Comparison of ENCODE assay signal across 24 cellular contexts in genomic region chr5:172399826-172400225, GRCh38. TPM values are rescaled to one million over a fixed set of nuclear protein-coding genes. Genes with fewer than 3 reads are reported as not detected.
"Had no signal": no experiment of that assay in that cellular context is flagged by ENCODE, and none has a peak within 500 bp of the region (broad histone marks: within the 10 kb centered on the region; RNA-seq: fewer than 3 reads in every experiment).

No MANE protein-coding gene starts in this region.

- H3K4me3 Mint-ChIP-seq: activated CD4-positive, alpha-beta T cell treated with anti-CD3 and anti-CD28 coated beads, Interleukin-2, amount 10 ng/mL, durations not matched to agents 7 days and 5 days; activated CD8-positive, alpha-beta T cell treated with anti-CD3 and anti-CD28 coated beads for 36 hours; effector memory CD8-positive, alpha-beta T cell; immature natural killer cell; mesothelial cell of epicardium; naive B cell; stimulated activated effector memory CD8-positive, alpha-beta T cell treated with anti-CD3 and anti-CD28 coated beads, Interleukin-12 subunit alpha, Interleukin-12 subunit beta, amount 100 ng/mL, for 72 hours; stimulated activated naive CD8-positive, alpha-beta T cell treated with anti-CD3 and anti-CD28 coated beads, Interleukin-15, Interleukin-2, amounts not matched to agents 100 ng/mL and 50 ng/mL, for 24 hours had no signal

- H3K4me1 Mint-ChIP-seq: immature natural killer cell, naive B cell had no signal

- ATAC-seq: activated CD8-positive, alpha-beta T cell treated with anti-CD3 and anti-CD28 coated beads for 36 hours; activated naive CD4-positive, alpha-beta T cell treated with anti-CD3 and anti-CD28 coated beads, Interleukin-2, amount 50 U/mL, for 72 hours; effector memory CD8-positive, alpha-beta T cell; left colon; sciatic nerve; stimulated activated effector memory CD8-positive, alpha-beta T cell treated with anti-CD3 and anti-CD28 coated beads, Interleukin-12 subunit alpha, Interleukin-12 subunit beta, amount 100 ng/mL, for 72 hours had no signal

- H3K9me3 ChIP-seq: ascending aorta, tibial artery had no signal

- H3K27me3 ChIP-seq: ascending aorta, brain microvascular endothelial cell, tibial artery had no signal

- H3K36me3 Mint-ChIP-seq: immature natural killer cell; naive B cell; stimulated activated effector memory CD8-positive, alpha-beta T cell treated with anti-CD3 and anti-CD28 coated beads, Interleukin-12 subunit alpha, Interleukin-12 subunit beta, amount 100 ng/mL, for 72 hours had no signal

- H3K4me3 ChIP-seq: ascending aorta, tibial artery had no signal

- H3K27ac Mint-ChIP-seq: activated CD4-positive, alpha-beta T cell treated with anti-CD3 and anti-CD28 coated beads, Interleukin-2, amount 10 ng/mL, durations not matched to agents 7 days and 5 days; activated CD8-positive, alpha-beta T cell treated with anti-CD3 and anti-CD28 coated beads for 36 hours; activated naive CD4-positive, alpha-beta T cell treated with anti-CD3 and anti-CD28 coated beads, Interleukin-2, amount 50 U/mL, for 72 hours; effector memory CD8-positive, alpha-beta T cell; immature natural killer cell; mesothelial cell of epicardium; naive B cell; stimulated activated effector memory CD8-positive, alpha-beta T cell treated with anti-CD3 and anti-CD28 coated beads, Interleukin-12 subunit alpha, Interleukin-12 subunit beta, amount 100 ng/mL, for 72 hours; stimulated activated naive CD8-positive, alpha-beta T cell treated with anti-CD3 and anti-CD28 coated beads, Interleukin-15, Interleukin-2, amounts not matched to agents 100 ng/mL and 50 ng/mL, for 24 hours had no signal

- DNase-seq: activated CD4-positive, alpha-beta T cell treated with anti-CD3 and anti-CD28 coated beads for 1 hour; activated CD4-positive, alpha-beta T cell treated with anti-CD3 and anti-CD28 coated beads, Interleukin-2, amount 10 ng/mL, durations not matched to agents 7 days and 5 days; activated CD8-positive, alpha-beta T cell treated with anti-CD3 and anti-CD28 coated beads for 36 hours; activated naive CD4-positive, alpha-beta T cell; activated T-cell treated with anti-CD3 and anti-CD28 coated beads, Interleukin-2, amount 50 U/mL, for 48 hours; brain microvascular endothelial cell; cortex of kidney; effector memory CD8-positive, alpha-beta T cell; head of caudate nucleus; hippocampal formation; immature natural killer cell; kidney; left colon; naive B cell; small intestine; stimulated activated CD4-positive, alpha-beta T cell treated with anti-CD3 and anti-CD28 coated beads, Interleukin-4, amount 100 ng/mL, for 24 hours; T-helper 2 cell; tibial artery had no signal

- H3K27ac ChIP-seq: ascending aorta, brain microvascular endothelial cell, tibial artery had no signal

RNA-seq across cellular contexts. Expression of gene SH3PXD2B, which starts 54.5 kb away (rescaled TPM):
- polyA plus RNA-seq: immature natural killer cell had no signal
